Comparison of ENCODE assay signal across 18 cellular contexts in the genomic region with DNA sequence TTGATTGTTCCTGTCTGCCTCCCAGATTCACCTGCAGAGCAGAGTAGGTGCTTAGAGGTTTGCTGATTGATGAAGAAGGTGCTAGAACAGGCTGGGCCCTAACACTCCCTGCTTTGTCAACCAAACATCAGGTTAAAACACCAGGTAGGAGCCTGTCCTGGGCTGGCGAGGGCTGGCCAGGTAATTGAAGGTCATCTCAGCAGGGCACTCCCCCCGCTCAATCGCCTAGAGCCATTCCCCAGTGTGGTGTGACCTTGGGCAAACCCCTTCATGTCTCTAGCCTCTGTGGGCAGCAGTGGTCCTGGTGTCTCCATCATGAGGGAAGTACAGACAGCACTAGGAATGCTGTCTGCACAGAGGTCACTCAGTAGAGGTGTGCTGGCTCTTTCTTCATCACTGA.
DNase-seq lines count a peak whose midpoint lies in the region; ATAC-seq and TF ChIP-seq lines count a peak whose summit lies in the region.
"Had no signal": no experiment of that assay in that cellular context is flagged by ENCODE, and none has a peak within 500 bp of the region (broad histone marks: within the 10 kb centered on the region; RNA-seq: fewer than 3 reads in every experiment).

No MANE protein-coding gene starts in this region.

- H3K9me3 ChIP-seq in right atrium auricular region (no peaks in the 10 kb centered on the region), esophagus squamous epithelium (no peaks in the 10 kb centered on the region)

- H3K36me3 ChIP-seq in right atrium auricular region (no peaks in the 10 kb centered on the region), esophagus squamous epithelium (no peaks in the 10 kb centered on the region)

- no peak for ATAC-seq in HG02623 (IDR thresholded peaks at IDR 0.05; ENCODE audit: unreplicated experiment)
- no peak for ATAC-seq in GM19035 (IDR thresholded peaks at IDR 0.05; ENCODE audit: unreplicated experiment)
- ATAC-seq: CD8-positive, alpha-beta T cell; stimulated activated naive B cell treated with anti-CD40 and anti-IgM and Interleukin-4, amounts not matched to agents 10 μg/mL and 1 μg/mL and 100 μg/mL, for 72 hours; T-cell had no signal

- 65% methylated on average over 3 of the region's 3 CpGs; no CpG with 5 or more reads in 1 of the 2 donors for WGBS in esophagus squamous epithelium, 2 donors

- no peak for DNase-seq in right atrium auricular region (ENCODE audit: low spot score)
- DNase-seq in cardiac septum (ENCODE audit: low spot score): no peak
- DNase-seq in esophagus squamous epithelium (lab: John Stamatoyannopoulos, UW): no peak
- peak; percentile 14 for DNase-seq in stimulated activated CD8-positive, alpha-beta memory T cell treated with anti-CD3 and anti-CD28 coated beads, Interleukin-4, amount 100 ng/mL, for 48 hours
- DNase-seq in NCI-H2107 treated with DMSO at 0.1 percent for 48 hours (lab: John Stamatoyannopoulos, UW; ENCODE audit: unreplicated experiment): no peak
- DNase-seq: activated CD4-positive, alpha-beta T cell treated with anti-CD3 and anti-CD28 coated beads for 48 hours; activated effector memory CD4-positive, alpha-beta T cell treated with Interleukin-2 at 50 U/mL for 16 hours; CD8-positive, alpha-beta T cell; DMS79; HCEC 1CT; NCI-H187; NCI-H446 treated with DMSO at 0.1 percent for 48 hours; SHP77; stimulated activated naive B cell treated with anti-CD40 and anti-IgM and Interleukin-4, amounts not matched to agents 10 μg/mL and 1 μg/mL and 100 μg/mL, for 72 hours; T-cell had no signal

- H3K27ac ChIP-seq in right atrium auricular region: peak overlapping the region; percentile 88 to 93
- H3K27ac ChIP-seq in esophagus squamous epithelium: peak overlapping the region; percentile 72 to 93 (median 87)
- H3K27ac ChIP-seq: epithelial cell of prostate had no signal

- H3K4me1 ChIP-seq in right atrium auricular region (peaks cover 0 to 48% of the 10 kb centered on the region in 2 donors), esophagus squamous epithelium (peaks cover 28 to 79% (median 42%) of the 10 kb centered on the region in 3 donors)

- no peak for TF ChIP-seq POLR2A in esophagus squamous epithelium (IDR thresholded peaks at IDR 0.05)

- no peak for TF ChIP-seq CTCF in right atrium auricular region (IDR thresholded peaks at IDR 0.05)
- no peak for TF ChIP-seq CTCF in esophagus squamous epithelium (IDR thresholded peaks at IDR 0.05)

- intact Hi-C loops in cardiac septum (cut with DNase I) (loop anchor here (5.0 kb wide), 1 partner anchor 33 kb away; no protein-coding TSS in a partner anchor), esophagus squamous epithelium (cut with DNase I) (no loop called here)

- H3K4me3 ChIP-seq in right atrium auricular region (no peak overlapping the region), esophagus squamous epithelium (no peak overlapping the region)

- H3K27me3 ChIP-seq in right atrium auricular region (no peaks in the 10 kb centered on the region), esophagus squamous epithelium (peaks cover 0 to 53% (median 0%) of the 10 kb centered on the region in 4 donors)
